In the genomic region with DNA sequence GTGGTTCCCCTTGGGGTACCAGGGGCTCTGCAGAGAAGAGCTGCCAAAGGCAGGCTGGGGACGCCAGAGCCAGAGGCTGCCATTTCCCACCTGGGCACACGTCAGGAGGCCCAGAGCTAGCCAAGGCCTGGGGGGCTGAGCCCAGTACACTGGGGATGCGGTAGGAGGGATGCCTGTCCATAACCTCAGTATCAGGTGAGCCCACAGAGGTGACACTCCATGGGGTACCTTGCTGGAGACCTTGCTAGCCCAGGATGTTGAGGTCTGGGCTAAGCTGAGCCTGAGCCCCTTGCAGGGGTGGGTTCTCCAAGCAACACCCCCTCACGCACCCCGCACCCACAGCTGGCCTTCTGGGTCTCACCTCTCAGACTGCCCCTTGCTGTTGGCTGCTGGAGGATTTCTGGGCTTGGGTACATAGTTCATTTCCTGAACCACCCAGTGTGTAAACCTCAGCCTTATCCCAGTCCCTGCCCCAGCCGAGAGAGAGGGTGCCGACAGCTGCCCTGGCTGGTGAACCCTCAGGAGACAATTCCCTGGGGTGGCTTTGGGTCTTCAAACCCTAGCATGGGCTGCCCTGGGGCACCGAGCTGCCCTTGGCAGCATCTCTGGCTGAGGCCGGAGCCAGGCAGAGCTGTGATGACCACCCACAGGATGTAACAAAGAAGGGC, we compare ENCODE assay signal across 1 cellular context.
A peak's percentile ranks its signal among the peaks of the same experiment; 100 is the strongest.
TF ChIP-seq lines count a peak whose summit lies in the region.

No MANE protein-coding gene starts in this region.

TF ChIP-seq in HepG2, 621 proteins besides CTCF, POLR2A, EP300 and RAD21 (continued from another document and continues in another):
- TF ChIP-seq KLF13 (CRISPR knock-in tag; IDR thresholded peaks at IDR 0.05) (no peak), RBFOX2 (IDR thresholded peaks at IDR 0.05; ENCODE audit: low read depth, low read length) (no peak), U2AF2 (IDR thresholded peaks at IDR 0.05; ENCODE audit: low read depth, low read length) (no peak), THYN1 (CRISPR knock-in tag; IDR thresholded peaks at IDR 0.05; ENCODE audit: borderline replicate concordance, low read depth) (no peak), CHCHD3 (CRISPR knock-in tag; IDR thresholded peaks at IDR 0.05) (no peak), SNAPC2 (CRISPR knock-in tag; IDR thresholded peaks at IDR 0.05) (no peak), TP53 (CRISPR knock-in tag; conservative IDR thresholded peaks at IDR 0.05) (0 out of 2 replicates have a peak, but pooled peaks have one; percentile 33), KDM5A (IDR thresholded peaks at IDR 0.05; ENCODE audit: borderline replicate concordance, low read length) (no peak), JUNB (CRISPR knock-in tag; IDR thresholded peaks at IDR 0.05; ENCODE audit: borderline replicate concordance) (no peak), ZNF205 (CRISPR knock-in tag; IDR thresholded peaks at IDR 0.05) (0 out of 2 replicates have a peak, but pooled peaks have one; percentile 38), CHD2 (IDR thresholded peaks at IDR 0.05; ENCODE audit: low read depth, low read length) (no peak), POLR2G (IDR thresholded peaks at IDR 0.05; ENCODE audit: low read depth, low read length) (peak; percentile 70), NFIC (IDR thresholded peaks at IDR 0.05; ENCODE audit: low read length) (no peak), AGO2 (optimal IDR thresholded peaks at IDR 0.05; ENCODE audit: low read depth, low read length) (no peak), HNRNPLL (IDR thresholded peaks at IDR 0.05; ENCODE audit: low read depth, low read length, poor library complexity, severe bottlenecking) (no peak), ZNF207 (IDR thresholded peaks at IDR 0.05; ENCODE audit: borderline replicate concordance) (no peak), ZSCAN25 (CRISPR knock-in tag; IDR thresholded peaks at IDR 0.05) (peak; percentile 66; the same call in 1 of the 2 replicates), FLYWCH1 (CRISPR knock-in tag; IDR thresholded peaks at IDR 0.05) (no peak), CENPT (CRISPR knock-in tag; IDR thresholded peaks at IDR 0.05; ENCODE audit: low read depth) (no peak), MXD4 (CRISPR knock-in tag; IDR thresholded peaks at IDR 0.05) (no peak), SMARCC2 (IDR thresholded peaks at IDR 0.05) (no peak), FOXP1 (IDR thresholded peaks at IDR 0.05) (no peak), FOXP1 (CRISPR knock-in tag; IDR thresholded peaks at IDR 0.05) (no peak), NRL (CRISPR knock-in tag; IDR thresholded peaks at IDR 0.05; ENCODE audit: borderline replicate concordance) (no peak), KDM3A (CRISPR knock-in tag; IDR thresholded peaks at IDR 0.05; ENCODE audit: low read depth) (no peak), ZNF3 (CRISPR knock-in tag; IDR thresholded peaks at IDR 0.05) (no peak), ZNF879 (CRISPR knock-in tag; IDR thresholded peaks at IDR 0.05) (no peak), ZFP36L2 (CRISPR knock-in tag; IDR thresholded peaks at IDR 0.05) (no peak), FOXA1 (IDR thresholded peaks at IDR 0.05) (no peak), FOXA1 (CRISPR knock-in tag; IDR thresholded peaks at IDR 0.05) (peak; percentile 80), NFKB2 (CRISPR knock-in tag; IDR thresholded peaks at IDR 0.05; ENCODE audit: borderline replicate concordance) (no peak), ATRX (CRISPR knock-in tag; IDR thresholded peaks at IDR 0.05; ENCODE audit: borderline replicate concordance) (no peak), ZNF260 (CRISPR knock-in tag; IDR thresholded peaks at IDR 0.05; ENCODE audit: borderline replicate concordance, low read depth) (no peak), TAF1 (CRISPR knock-in tag; IDR thresholded peaks at IDR 0.05) (peak; percentile 33; the same call in 1 of the 2 replicates), RXRA (CRISPR knock-in tag; IDR thresholded peaks at IDR 0.05) (peak; percentile 40; the same call in 1 of the 2 replicates), HES4 (CRISPR knock-in tag; IDR thresholded peaks at IDR 0.05; ENCODE audit: borderline replicate concordance) (no peak)
- TF ChIP-seq, protein P1, sequence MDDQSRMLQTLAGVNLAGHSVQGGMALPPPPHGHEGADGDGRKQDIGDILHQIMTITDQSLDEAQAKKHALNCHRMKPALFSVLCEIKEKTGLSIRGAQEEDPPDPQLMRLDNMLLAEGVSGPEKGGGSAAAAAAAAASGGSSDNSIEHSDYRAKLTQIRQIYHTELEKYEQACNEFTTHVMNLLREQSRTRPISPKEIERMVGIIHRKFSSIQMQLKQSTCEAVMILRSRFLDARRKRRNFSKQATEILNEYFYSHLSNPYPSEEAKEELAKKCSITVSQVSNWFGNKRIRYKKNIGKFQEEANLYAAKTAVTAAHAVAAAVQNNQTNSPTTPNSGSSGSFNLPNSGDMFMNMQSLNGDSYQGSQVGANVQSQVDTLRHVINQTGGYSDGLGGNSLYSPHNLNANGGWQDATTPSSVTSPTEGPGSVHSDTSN (CRISPR knock-in tag; IDR thresholded peaks at IDR 0.05; ENCODE audit: borderline replicate concordance) = no peak
- TF ChIP-seq, protein P2, sequence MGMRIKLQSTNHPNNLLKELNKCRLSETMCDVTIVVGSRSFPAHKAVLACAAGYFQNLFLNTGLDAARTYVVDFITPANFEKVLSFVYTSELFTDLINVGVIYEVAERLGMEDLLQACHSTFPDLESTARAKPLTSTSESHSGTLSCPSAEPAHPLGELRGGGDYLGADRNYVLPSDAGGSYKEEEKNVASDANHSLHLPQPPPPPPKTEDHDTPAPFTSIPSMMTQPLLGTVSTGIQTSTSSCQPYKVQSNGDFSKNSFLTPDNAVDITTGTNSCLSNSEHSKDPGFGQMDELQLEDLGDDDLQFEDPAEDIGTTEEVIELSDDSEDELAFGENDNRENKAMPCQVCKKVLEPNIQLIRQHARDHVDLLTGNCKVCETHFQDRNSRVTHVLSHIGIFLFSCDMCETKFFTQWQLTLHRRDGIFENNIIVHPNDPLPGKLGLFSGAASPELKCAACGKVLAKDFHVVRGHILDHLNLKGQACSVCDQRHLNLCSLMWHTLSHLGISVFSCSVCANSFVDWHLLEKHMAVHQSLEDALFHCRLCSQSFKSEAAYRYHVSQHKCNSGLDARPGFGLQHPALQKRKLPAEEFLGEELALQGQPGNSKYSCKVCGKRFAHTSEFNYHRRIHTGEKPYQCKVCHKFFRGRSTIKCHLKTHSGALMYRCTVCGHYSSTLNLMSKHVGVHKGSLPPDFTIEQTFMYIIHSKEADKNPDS (CRISPR knock-in tag; IDR thresholded peaks at IDR 0.05) = no peak
- TF ChIP-seq, protein P3, sequence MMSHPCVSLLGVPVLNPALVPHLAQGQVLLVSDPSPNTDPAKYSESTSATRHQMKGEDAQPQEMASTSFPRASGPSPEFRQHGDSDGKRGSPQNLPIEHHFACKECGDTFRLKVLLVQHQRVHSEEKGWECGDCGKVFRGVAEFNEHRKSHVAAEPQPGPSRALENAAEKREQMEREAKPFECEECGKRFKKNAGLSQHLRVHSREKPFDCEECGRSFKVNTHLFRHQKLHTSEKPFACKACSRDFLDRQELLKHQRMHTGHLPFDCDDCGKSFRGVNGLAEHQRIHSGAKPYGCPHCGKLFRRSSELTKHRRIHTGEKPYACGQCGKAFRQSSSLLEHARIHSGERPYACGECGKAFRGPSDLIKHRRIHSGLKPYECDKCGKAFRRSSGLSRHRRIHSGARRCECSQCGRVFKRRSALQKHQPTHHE (CRISPR knock-in tag; IDR thresholded peaks at IDR 0.05; ENCODE audit: borderline replicate concordance) = no peak
- TF ChIP-seq, protein P4, sequence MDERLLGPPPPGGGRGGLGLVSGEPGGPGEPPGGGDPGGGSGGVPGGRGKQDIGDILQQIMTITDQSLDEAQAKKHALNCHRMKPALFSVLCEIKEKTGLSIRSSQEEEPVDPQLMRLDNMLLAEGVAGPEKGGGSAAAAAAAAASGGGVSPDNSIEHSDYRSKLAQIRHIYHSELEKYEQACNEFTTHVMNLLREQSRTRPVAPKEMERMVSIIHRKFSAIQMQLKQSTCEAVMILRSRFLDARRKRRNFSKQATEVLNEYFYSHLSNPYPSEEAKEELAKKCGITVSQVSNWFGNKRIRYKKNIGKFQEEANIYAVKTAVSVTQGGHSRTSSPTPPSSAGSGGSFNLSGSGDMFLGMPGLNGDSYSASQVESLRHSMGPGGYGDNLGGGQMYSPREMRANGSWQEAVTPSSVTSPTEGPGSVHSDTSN (CRISPR knock-in tag; IDR thresholded peaks at IDR 0.05) = no peak
- TF ChIP-seq, protein P5, sequence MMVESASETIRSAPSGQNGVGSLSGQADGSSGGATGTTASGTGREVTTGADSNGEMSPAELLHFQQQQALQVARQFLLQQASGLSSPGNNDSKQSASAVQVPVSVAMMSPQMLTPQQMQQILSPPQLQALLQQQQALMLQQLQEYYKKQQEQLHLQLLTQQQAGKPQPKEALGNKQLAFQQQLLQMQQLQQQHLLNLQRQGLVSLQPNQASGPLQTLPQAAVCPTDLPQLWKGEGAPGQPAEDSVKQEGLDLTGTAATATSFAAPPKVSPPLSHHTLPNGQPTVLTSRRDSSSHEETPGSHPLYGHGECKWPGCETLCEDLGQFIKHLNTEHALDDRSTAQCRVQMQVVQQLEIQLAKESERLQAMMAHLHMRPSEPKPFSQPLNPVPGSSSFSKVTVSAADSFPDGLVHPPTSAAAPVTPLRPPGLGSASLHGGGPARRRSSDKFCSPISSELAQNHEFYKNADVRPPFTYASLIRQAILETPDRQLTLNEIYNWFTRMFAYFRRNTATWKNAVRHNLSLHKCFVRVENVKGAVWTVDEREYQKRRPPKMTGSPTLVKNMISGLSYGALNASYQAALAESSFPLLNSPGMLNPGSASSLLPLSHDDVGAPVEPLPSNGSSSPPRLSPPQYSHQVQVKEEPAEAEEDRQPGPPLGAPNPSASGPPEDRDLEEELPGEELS (CRISPR knock-in tag; IDR thresholded peaks at IDR 0.05) = peak; percentile 58
- TF ChIP-seq, protein P6, sequence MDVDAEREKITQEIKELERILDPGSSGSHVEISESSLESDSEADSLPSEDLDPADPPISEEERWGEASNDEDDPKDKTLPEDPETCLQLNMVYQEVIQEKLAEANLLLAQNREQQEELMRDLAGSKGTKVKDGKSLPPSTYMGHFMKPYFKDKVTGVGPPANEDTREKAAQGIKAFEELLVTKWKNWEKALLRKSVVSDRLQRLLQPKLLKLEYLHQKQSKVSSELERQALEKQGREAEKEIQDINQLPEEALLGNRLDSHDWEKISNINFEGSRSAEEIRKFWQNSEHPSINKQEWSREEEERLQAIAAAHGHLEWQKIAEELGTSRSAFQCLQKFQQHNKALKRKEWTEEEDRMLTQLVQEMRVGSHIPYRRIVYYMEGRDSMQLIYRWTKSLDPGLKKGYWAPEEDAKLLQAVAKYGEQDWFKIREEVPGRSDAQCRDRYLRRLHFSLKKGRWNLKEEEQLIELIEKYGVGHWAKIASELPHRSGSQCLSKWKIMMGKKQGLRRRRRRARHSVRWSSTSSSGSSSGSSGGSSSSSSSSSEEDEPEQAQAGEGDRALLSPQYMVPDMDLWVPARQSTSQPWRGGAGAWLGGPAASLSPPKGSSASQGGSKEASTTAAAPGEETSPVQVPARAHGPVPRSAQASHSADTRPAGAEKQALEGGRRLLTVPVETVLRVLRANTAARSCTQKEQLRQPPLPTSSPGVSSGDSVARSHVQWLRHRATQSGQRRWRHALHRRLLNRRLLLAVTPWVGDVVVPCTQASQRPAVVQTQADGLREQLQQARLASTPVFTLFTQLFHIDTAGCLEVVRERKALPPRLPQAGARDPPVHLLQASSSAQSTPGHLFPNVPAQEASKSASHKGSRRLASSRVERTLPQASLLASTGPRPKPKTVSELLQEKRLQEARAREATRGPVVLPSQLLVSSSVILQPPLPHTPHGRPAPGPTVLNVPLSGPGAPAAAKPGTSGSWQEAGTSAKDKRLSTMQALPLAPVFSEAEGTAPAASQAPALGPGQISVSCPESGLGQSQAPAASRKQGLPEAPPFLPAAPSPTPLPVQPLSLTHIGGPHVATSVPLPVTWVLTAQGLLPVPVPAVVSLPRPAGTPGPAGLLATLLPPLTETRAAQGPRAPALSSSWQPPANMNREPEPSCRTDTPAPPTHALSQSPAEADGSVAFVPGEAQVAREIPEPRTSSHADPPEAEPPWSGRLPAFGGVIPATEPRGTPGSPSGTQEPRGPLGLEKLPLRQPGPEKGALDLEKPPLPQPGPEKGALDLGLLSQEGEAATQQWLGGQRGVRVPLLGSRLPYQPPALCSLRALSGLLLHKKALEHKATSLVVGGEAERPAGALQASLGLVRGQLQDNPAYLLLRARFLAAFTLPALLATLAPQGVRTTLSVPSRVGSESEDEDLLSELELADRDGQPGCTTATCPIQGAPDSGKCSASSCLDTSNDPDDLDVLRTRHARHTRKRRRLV (CRISPR knock-in tag; IDR thresholded peaks at IDR 0.05) = no peak
- TF ChIP-seq, protein P7, sequence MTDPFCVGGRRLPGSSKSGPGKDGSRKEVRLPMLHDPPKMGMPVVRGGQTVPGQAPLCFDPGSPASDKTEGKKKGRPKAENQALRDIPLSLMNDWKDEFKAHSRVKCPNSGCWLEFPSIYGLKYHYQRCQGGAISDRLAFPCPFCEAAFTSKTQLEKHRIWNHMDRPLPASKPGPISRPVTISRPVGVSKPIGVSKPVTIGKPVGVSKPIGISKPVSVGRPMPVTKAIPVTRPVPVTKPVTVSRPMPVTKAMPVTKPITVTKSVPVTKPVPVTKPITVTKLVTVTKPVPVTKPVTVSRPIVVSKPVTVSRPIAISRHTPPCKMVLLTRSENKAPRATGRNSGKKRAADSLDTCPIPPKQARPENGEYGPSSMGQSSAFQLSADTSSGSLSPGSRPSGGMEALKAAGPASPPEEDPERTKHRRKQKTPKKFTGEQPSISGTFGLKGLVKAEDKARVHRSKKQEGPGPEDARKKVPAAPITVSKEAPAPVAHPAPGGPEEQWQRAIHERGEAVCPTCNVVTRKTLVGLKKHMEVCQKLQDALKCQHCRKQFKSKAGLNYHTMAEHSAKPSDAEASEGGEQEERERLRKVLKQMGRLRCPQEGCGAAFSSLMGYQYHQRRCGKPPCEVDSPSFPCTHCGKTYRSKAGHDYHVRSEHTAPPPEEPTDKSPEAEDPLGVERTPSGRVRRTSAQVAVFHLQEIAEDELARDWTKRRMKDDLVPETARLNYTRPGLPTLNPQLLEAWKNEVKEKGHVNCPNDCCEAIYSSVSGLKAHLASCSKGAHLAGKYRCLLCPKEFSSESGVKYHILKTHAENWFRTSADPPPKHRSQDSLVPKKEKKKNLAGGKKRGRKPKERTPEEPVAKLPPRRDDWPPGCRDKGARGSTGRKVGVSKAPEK (CRISPR knock-in tag; IDR thresholded peaks at IDR 0.05; ENCODE audit: borderline replicate concordance) = no peak
- TF ChIP-seq, protein P8, sequence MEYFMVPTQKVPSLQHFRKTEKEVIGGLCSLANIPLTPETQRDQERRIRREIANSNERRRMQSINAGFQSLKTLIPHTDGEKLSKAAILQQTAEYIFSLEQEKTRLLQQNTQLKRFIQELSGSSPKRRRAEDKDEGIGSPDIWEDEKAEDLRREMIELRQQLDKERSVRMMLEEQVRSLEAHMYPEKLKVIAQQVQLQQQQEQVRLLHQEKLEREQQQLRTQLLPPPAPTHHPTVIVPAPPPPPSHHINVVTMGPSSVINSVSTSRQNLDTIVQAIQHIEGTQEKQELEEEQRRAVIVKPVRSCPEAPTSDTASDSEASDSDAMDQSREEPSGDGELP (IDR thresholded peaks at IDR 0.05; ENCODE audit: borderline replicate concordance, low read depth) = peak; percentile 65; the same call in 1 of the 2 replicates
- TF ChIP-seq, protein P9, sequence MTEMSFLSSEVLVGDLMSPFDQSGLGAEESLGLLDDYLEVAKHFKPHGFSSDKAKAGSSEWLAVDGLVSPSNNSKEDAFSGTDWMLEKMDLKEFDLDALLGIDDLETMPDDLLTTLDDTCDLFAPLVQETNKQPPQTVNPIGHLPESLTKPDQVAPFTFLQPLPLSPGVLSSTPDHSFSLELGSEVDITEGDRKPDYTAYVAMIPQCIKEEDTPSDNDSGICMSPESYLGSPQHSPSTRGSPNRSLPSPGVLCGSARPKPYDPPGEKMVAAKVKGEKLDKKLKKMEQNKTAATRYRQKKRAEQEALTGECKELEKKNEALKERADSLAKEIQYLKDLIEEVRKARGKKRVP (CRISPR knock-in tag; IDR thresholded peaks at IDR 0.05) = no peak
